Comparison of ENCODE assay signal across 18 cellular contexts in the genomic region with DNA sequence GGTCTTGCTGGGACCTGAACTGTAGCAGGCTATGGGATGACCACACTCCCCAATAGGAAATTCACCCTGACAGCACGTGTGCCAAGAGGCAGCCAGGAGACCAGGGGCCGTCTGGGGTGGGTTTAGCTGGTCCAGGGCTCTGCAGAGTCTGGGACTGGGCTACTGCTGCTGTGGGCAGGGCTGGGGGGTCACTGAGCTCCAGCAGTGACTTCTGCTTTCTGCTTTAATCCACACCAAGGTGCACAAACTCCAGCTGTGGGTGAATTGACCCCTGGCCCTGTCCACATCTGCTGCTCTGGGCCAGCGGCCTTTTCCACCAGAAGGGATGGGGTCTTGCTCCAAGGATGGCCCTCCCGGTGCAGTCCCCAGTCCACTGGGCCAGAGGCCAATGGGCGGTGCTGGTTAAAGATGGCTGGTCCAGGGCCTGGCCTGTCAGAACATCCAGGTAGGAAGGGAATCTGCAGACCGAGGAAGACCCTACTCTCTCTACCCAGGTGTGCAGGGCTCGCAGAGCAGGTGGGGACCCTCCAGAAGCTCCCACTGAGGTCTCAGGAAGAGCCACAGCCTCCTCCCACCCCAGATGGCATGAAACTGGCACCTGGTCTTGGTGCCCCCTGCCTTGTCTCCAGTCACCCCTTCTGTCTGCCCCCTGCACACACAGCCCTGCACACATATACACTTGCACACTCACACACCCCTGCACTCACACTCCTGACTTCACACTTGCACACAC. TPM values are rescaled to one million over a fixed set of nuclear protein-coding genes. Genes with fewer than 3 reads are reported as not detected.
DNase-seq lines count a peak whose midpoint lies in the region; ATAC-seq and TF ChIP-seq lines count a peak whose summit lies in the region.
"Had no signal": no experiment of that assay in that cellular context is flagged by ENCODE, and none has a peak within 500 bp of the region (broad histone marks: within the 10 kb centered on the region; RNA-seq: fewer than 3 reads in every experiment).

No MANE protein-coding gene starts in this region.

- H3K9me3 ChIP-seq in osteoblast (ENCODE audit: low read depth, low read length) = no peaks in the 10 kb centered on the region
- H3K9me3 ChIP-seq: A549, BE2C had no signal

- no peak overlapping the region for H3K4me2 ChIP-seq in osteoblast (ENCODE audit: insufficient read depth, low read length)
- H3K4me2 ChIP-seq: A549, GM23338 had no signal

- H3K36me3 ChIP-seq in osteoblast (ENCODE audit: insufficient read depth, low read length) = no peaks in the 10 kb centered on the region
- H3K36me3 ChIP-seq: BE2C had no signal

- H3K4me3 ChIP-seq in osteoblast (ENCODE audit: insufficient read depth, low read length) = no peak overlapping the region
- H3K4me3 ChIP-seq: A549, GM23338 had no signal

- no peaks in the 10 kb centered on the region for H3K36me3 Mint-ChIP-seq in natural killer cell treated with Interleukin-12 subunit alpha and Interleukin-12 subunit beta and Interleukin-15 and Interleukin-18, amount 100 ng/mL, for 72 hours
- H3K36me3 Mint-ChIP-seq in natural killer cell (no peaks in the 10 kb centered on the region), type B pancreatic cell (no peaks in the 10 kb centered on the region)
- H3K36me3 Mint-ChIP-seq: CD4-positive, alpha-beta memory T cell had no signal

- H3K9me3 Mint-ChIP-seq in natural killer cell treated with Interleukin-12 subunit alpha and Interleukin-12 subunit beta and Interleukin-15 and Interleukin-18, amount 100 ng/mL, for 72 hours = no peaks in the 10 kb centered on the region
- H3K9me3 Mint-ChIP-seq in natural killer cell (peaks cover 0 to 2% of the 10 kb centered on the region in 2 donors), type B pancreatic cell (no peaks in the 10 kb centered on the region)

- H3K4me3 Mint-ChIP-seq in natural killer cell treated with Interleukin-12 subunit alpha and Interleukin-12 subunit beta and Interleukin-15 and Interleukin-18, amount 100 ng/mL, for 72 hours = no peak overlapping the region
- H3K4me3 Mint-ChIP-seq in natural killer cell = no peak overlapping the region
- no peak overlapping the region for H3K4me3 Mint-ChIP-seq in type B pancreatic cell
- H3K4me3 Mint-ChIP-seq: CD4-positive, alpha-beta memory T cell; GM23338 had no signal

- DNase-seq in natural killer cell treated with Interleukin-12 subunit alpha and Interleukin-12 subunit beta and Interleukin-15 and Interleukin-18, amount 100 ng/mL, for 72 hours (ENCODE audit: low spot score) = peak; percentile 35
- DNase-seq in natural killer cell = no peak
- DNase-seq in ecto neural progenitor cell (ENCODE audit: low spot score) = peak; percentile 34
- DNase-seq in osteoblast (ENCODE audit: insufficient read length, low spot score, missing footprints) = peak; percentile 86
- peak; percentile 54 for DNase-seq in type B pancreatic cell (ENCODE audit: extremely low spot score, unreplicated experiment)
- no peak for DNase-seq in NCI-H345 (lab: John Stamatoyannopoulos, UW)
- no peak for DNase-seq in UCSD-AML1 (lab: John Stamatoyannopoulos, UW; ENCODE audit: unreplicated experiment)
- DNase-seq: BE2C; CD4-positive, alpha-beta memory T cell; DND-41; GDM1; H7; IMR-90 had no signal

- H3K4me1 Mint-ChIP-seq in natural killer cell treated with Interleukin-12 subunit alpha and Interleukin-12 subunit beta and Interleukin-15 and Interleukin-18, amount 100 ng/mL, for 72 hours (ENCODE audit: low read depth in 2 of 2) = peaks cover 0 to 3% of the 10 kb centered on the region in 2 donors
- no peaks in the 10 kb centered on the region for H3K4me1 Mint-ChIP-seq in natural killer cell
- peaks cover 3% of the 10 kb centered on the region for H3K4me1 Mint-ChIP-seq in type B pancreatic cell (ENCODE audit: unreplicated experiment)
- H3K4me1 Mint-ChIP-seq: CD4-positive, alpha-beta memory T cell; GM23338 had no signal

- TF ChIP-seq CTCF in natural killer cell (IDR thresholded peaks at IDR 0.05) = no peak
- TF ChIP-seq CTCF in osteoblast (IDR thresholded peaks at IDR 0.05; ENCODE audit: extremely low read depth, low read depth, low read length) = no peak
- no peak for TF ChIP-seq CTCF in type B pancreatic cell (conservative IDR thresholded peaks at IDR 0.05)

- peaks cover 0 to 13% of the 10 kb centered on the region in 2 donors for H3K27me3 Mint-ChIP-seq in natural killer cell treated with Interleukin-12 subunit alpha and Interleukin-12 subunit beta and Interleukin-15 and Interleukin-18, amount 100 ng/mL, for 72 hours
- no peaks in the 10 kb centered on the region for H3K27me3 Mint-ChIP-seq in natural killer cell (ENCODE audit: low read depth in 2 of 2)
- no peaks in the 10 kb centered on the region for H3K27me3 Mint-ChIP-seq in type B pancreatic cell

- no peaks in the 10 kb centered on the region for H3K79me2 ChIP-seq in osteoblast (ENCODE audit: insufficient read depth, low read length)

- no peak overlapping the region for H3K27ac ChIP-seq in osteoblast (ENCODE audit: low read depth, low read length)
- H3K27ac ChIP-seq: A549, C4-2B had no signal

- no peak for ATAC-seq in natural killer cell treated with Interleukin-12 subunit alpha and Interleukin-12 subunit beta and Interleukin-15 and Interleukin-18, amount 100 ng/mL, for 72 hours
- ATAC-seq in natural killer cell (no peak), GM18517 (IDR thresholded peaks at IDR 0.05; ENCODE audit: unreplicated experiment) (no peak)
- ATAC-seq: A549, GM23338 had no signal

- H2AFZ ChIP-seq in osteoblast (ENCODE audit: low read length) = no peak overlapping the region
- H2AFZ ChIP-seq: GM23338 had no signal

- H3K27me3 ChIP-seq in osteoblast (ENCODE audit: insufficient read depth, low read length) = peaks cover 2% of the 10 kb centered on the region
- H3K27me3 ChIP-seq: BE2C had no signal

- intact Hi-C loops in natural killer cell (cut with micrococcal nuclease) = no loop called here

- no peak overlapping the region for H3K27ac Mint-ChIP-seq in natural killer cell treated with Interleukin-12 subunit alpha and Interleukin-12 subunit beta and Interleukin-15 and Interleukin-18, amount 100 ng/mL, for 72 hours
- H3K27ac Mint-ChIP-seq in natural killer cell = no peak overlapping the region
- no peak overlapping the region for H3K27ac Mint-ChIP-seq in type B pancreatic cell
- H3K27ac Mint-ChIP-seq: GM23338 had no signal

- H3K4me1 ChIP-seq in osteoblast (ENCODE audit: insufficient read depth, low read length) = no peaks in the 10 kb centered on the region
- H3K4me1 ChIP-seq: A549 had no signal

- H4K20me1 ChIP-seq in osteoblast (ENCODE audit: insufficient read depth, low read length) = no peaks in the 10 kb centered on the region

RNA-seq across cellular contexts. Expression of gene GLT6D1, which starts 28.0 kb away (rescaled TPM):
- total RNA-seq in natural killer cell treated with Interleukin-12 subunit alpha and Interleukin-12 subunit beta and Interleukin-15 and Interleukin-18, amount 100 ng/mL, for 72 hours = not detected
- total RNA-seq in natural killer cell (not detected), osteoblast (not detected in 2 replicates), type B pancreatic cell (ENCODE audit: low replicate concordance) (not detected in 2 replicates)
- total RNA-seq: CD4-positive, alpha-beta memory T cell; GM23338; H7; HT-29; IMR-90 had no signal

RNA-seq across cellular contexts. Expression of gene PAEP, which starts 49.8 kb away (rescaled TPM):
- total RNA-seq in natural killer cell treated with Interleukin-12 subunit alpha and Interleukin-12 subunit beta and Interleukin-15 and Interleukin-18, amount 100 ng/mL, for 72 hours = not detected
- total RNA-seq in natural killer cell (not detected), osteoblast (not detected in 2 replicates), type B pancreatic cell (ENCODE audit: low replicate concordance) (not detected in 2 replicates)
- total RNA-seq: CD4-positive, alpha-beta memory T cell; GM23338; H7; HT-29; IMR-90 had no signal

RNA-seq across cellular contexts. Expression of gene LCN9, which starts 51.8 kb away (rescaled TPM):
- total RNA-seq in natural killer cell treated with Interleukin-12 subunit alpha and Interleukin-12 subunit beta and Interleukin-15 and Interleukin-18, amount 100 ng/mL, for 72 hours = not detected
- total RNA-seq in natural killer cell = not detected
- not detected in 2 replicates for total RNA-seq in osteoblast
- total RNA-seq in type B pancreatic cell (ENCODE audit: low replicate concordance) = 1.1 and 2.0 TPM in 2 replicates
- total RNA-seq: CD4-positive, alpha-beta memory T cell; GM23338; H7; HT-29; IMR-90 had no signal

Comparison
In these comparisons a context has a peak if more than half of its experiments do, and no peak if none do; other contexts are left out.
1. DNase-seq: peak in natural killer cell treated with Interleukin-12 subunit alpha and Interleukin-12 subunit beta and Interleukin-15 and Interleukin-18, amount 100 ng/mL, for 72 hours (single experiment), ecto neural progenitor cell (single experiment), osteoblast (single experiment) and type B pancreatic cell (single experiment); none in natural killer cell (single experiment), NCI-H345 (single experiment) and UCSD-AML1 (single experiment).